Comparison of ENCODE assay signal across 8 cellular contexts in genomic region chr10:23094786-23095403, GRCh38. TPM values are rescaled to one million over a fixed set of nuclear protein-coding genes. Genes with fewer than 3 reads are reported as not detected.
A peak's percentile ranks its signal among the peaks of the same experiment; 100 is the strongest.
DNase-seq lines count a peak whose midpoint lies in the region; ATAC-seq, FAIRE-seq and TF ChIP-seq lines count a peak whose summit lies in the region.

No MANE protein-coding gene starts in this region.

- 1 to 4% methylated on average over 7 to 8 of the region's 8 CpGs for WGBS in GM23248 (ENCODE audit: low coverage in 1 of 2, low lambda C conversion rate in 2 of 2, missing lambda C conversion rate in 2 of 2), 2 experiments

- H4K20me1 ChIP-seq in GM23248 (ENCODE audit: insufficient read depth) (no peaks in the 10 kb centered on the region), fibroblast of lung (ENCODE audit: control insufficient read depth, extremely low read depth, insufficient read depth, low read length) (no peaks in the 10 kb centered on the region)

- FAIRE-seq in D721Med (lab: Jason Lieb, UNC) = no peak

- POLR2A ChIA-PET in T-cell (lab: Charles Lee) = interaction anchor here in 1 of 2 donors (0.6 kb wide), 1 partner anchor 660 kb away, joined by 6 read pairs; no protein-coding TSS in a partner anchor

- no peaks in the 10 kb centered on the region for H3K9me2 ChIP-seq in GM23248 (ENCODE audit: insufficient read depth)

- H3K36me3 Mint-ChIP-seq in T-cell = no peaks in the 10 kb centered on the region

- CTCF ChIA-PET in T-cell (lab: Charles Lee) = interaction anchor here (0.6 to 0.7 kb wide), 3 partner anchors 110 to 404 kb away, joined by 3 to 9 read pairs (median 4); no protein-coding TSS in a partner anchor

- in situ Hi-C loops in GM23248 (cut with MboI) = no loop called here

- peak overlapping the region; percentile 77 to 92 (median 79) for H3K4me3 Mint-ChIP-seq in T-cell

- no peaks in the 10 kb centered on the region for H3K27me3 Mint-ChIP-seq in T-cell

- peak overlapping the region; percentile 25; the same call in 1 of the 2 replicates for H3K27ac ChIP-seq in GM23248
- no peak overlapping the region for H3K27ac ChIP-seq in fibroblast of lung (ENCODE audit: insufficient read depth, low read length)

- H3K4me3 ChIP-seq in GM23248 = peak overlapping the region; percentile 82
- peak overlapping the region; percentile 30 to 61 (median 38) for H3K4me3 ChIP-seq in fibroblast of lung (replicated peaks in 1 of 4; ENCODE audit: control extremely low read depth in 1 of 4, insufficient read depth in 1 of 4, low read depth in 3 of 4, low read length in 4 of 4)
- peak overlapping the region; percentile 67 for H3K4me3 ChIP-seq in skeletal muscle cell (ENCODE audit: low read depth, low read length)

- H3K79me2 ChIP-seq in GM23248 (ENCODE audit: insufficient read depth) (peaks cover 28% of the 10 kb centered on the region), fibroblast of lung (ENCODE audit: control insufficient read depth, insufficient read depth, low read length) (peaks cover 6% of the 10 kb centered on the region)

- H2AFZ ChIP-seq in GM23248 (peak overlapping the region; percentile 96), fibroblast of lung (ENCODE audit: low read length) (peak overlapping the region; percentile 45)

- H3K4me1 Mint-ChIP-seq in T-cell = peaks cover 28 to 40% (median 30%) of the 10 kb centered on the region in 3 donors

- H3K9me3 Mint-ChIP-seq in T-cell = peaks cover 4 to 12% (median 5%) of the 10 kb centered on the region in 3 donors

- ATAC-seq in T-cell (replicated peaks in 1 of 4) (peak in 2 of 4 experiments; percentile 1 to 19), GM19397 (IDR thresholded peaks at IDR 0.05; ENCODE audit: unreplicated experiment) (no peak)

- H3K36me3 ChIP-seq in GM23248 (ENCODE audit: low read depth) (no peaks in the 10 kb centered on the region; the same call in 1 of the 2 replicates), fibroblast of lung (ENCODE audit: control insufficient read depth, insufficient read depth, low read length) (no peaks in the 10 kb centered on the region)

- no peaks in the 10 kb centered on the region for H3K27me3 ChIP-seq in GM23248 (replicated peaks; ENCODE audit: insufficient read depth)
- no peaks in the 10 kb centered on the region for H3K27me3 ChIP-seq in fibroblast of lung (ENCODE audit: control insufficient read depth, insufficient read depth, low read length)

- H3K9ac ChIP-seq in GM23248 (peak overlapping the region; percentile 96), fibroblast of lung (ENCODE audit: insufficient read depth, low read length) (no peak overlapping the region)

- no peak for TF ChIP-seq CTCF in fibroblast of lung (conservative IDR thresholded peaks at IDR 0.05 in 1 of 2, IDR thresholded peaks at IDR 0.05 in 1 of 2; ENCODE audit: low read depth in 1 of 2, low read length in 2 of 2)
- TF ChIP-seq CTCF in D721Med (IDR thresholded peaks at IDR 0.05; ENCODE audit: insufficient read depth, missing control alignments) = no peak

- H3K9me3 ChIP-seq in GM23248 (ENCODE audit: low read depth) (no peaks in the 10 kb centered on the region), fibroblast of lung (ENCODE audit: control insufficient read depth, insufficient read depth, low read depth, low read length) (no peaks in the 10 kb centered on the region)

- H3F3A ChIP-seq in GM23248 (ENCODE audit: insufficient read depth) = peaks cover 29% of the 10 kb centered on the region

- H3K27ac Mint-ChIP-seq in T-cell = peak overlapping the region; percentile 69 to 71

- H3K4me1 ChIP-seq in GM23248 (ENCODE audit: insufficient read depth) (peaks cover 8% of the 10 kb centered on the region), fibroblast of lung (ENCODE audit: control insufficient read depth, extremely low read depth, insufficient read depth, low read length) (peaks cover 4% of the 10 kb centered on the region)

- H3K4me2 ChIP-seq in GM23248 (ENCODE audit: unreplicated experiment) = peak overlapping the region; percentile 85
- peak overlapping the region; percentile 81 for H3K4me2 ChIP-seq in fibroblast of lung (ENCODE audit: extremely low read depth, insufficient read depth, low read length)

- no peak for DNase-seq in GM23248
- DNase-seq in T-cell = peak in 1 of 34 experiments; percentile 3
- no peak for DNase-seq in fibroblast of lung (ENCODE audit: low read depth in 2 of 2)
- DNase-seq in skeletal muscle cell (ENCODE audit: low read depth) = no peak
- no peak for DNase-seq in D721Med (ENCODE audit: insufficient read length, low spot score)
- no peak for DNase-seq in germinal center (ENCODE audit: low spot score)
- DNase-seq in COR-L47 (lab: John Stamatoyannopoulos, UW) = no peak

RNA-seq across cellular contexts. Expression of gene MSRB2, which starts 0.5 kb away (rescaled TPM):
- 25.0 and 35.0 TPM in 2 replicates for total RNA-seq in GM23248 (2014; rRNA removed; shearing (Covaris generic))
- polyA plus RNA-seq in GM23248 (2016; fragmentation: Nextera tagmentation; extraction: Ambion mirVana) (69.5 and 69.7 TPM in 2 replicates), fibroblast of lung (31.9 and 33.0 TPM in 2 replicates)
- total RNA-seq in T-cell (1 to 10 TPM; 3.3 to 4.6 (median 3.7) TPM), fibroblast of lung (16.9 and 19.0 TPM in 2 replicates)
- 32.6 and 35.9 TPM in 2 replicates for polyA plus RNA-seq in fibroblast of lung (2012)
- 2.4 and 25.0 TPM in 2 replicates for polyA minus RNA-seq in fibroblast of lung (ENCODE audit: low replicate concordance)
